In genomic region chr18:13452448-13452811, GRCh38 we compare ENCODE assay signal across 9 cellular contexts.
DNase-seq lines count a peak whose midpoint lies in the region; ATAC-seq, FAIRE-seq and TF ChIP-seq lines count a peak whose summit lies in the region.
"Had no signal": no experiment of that assay in that cellular context is flagged by ENCODE, and none has a peak within 500 bp of the region (broad histone marks: within the 10 kb centered on the region; RNA-seq: fewer than 3 reads in every experiment).

No MANE protein-coding gene starts in this region.

- peak overlapping the region in 3 of 7 donors; percentile 36 to 43 (median 41) for H3K27ac Mint-ChIP-seq in CD4-positive, alpha-beta memory T cell

- no peaks in the 10 kb centered on the region for H3K27me3 ChIP-seq in CD4-positive, alpha-beta memory T cell (ENCODE audit: insufficient read depth, low read length)

- H3K9me3 ChIP-seq in CD4-positive, alpha-beta memory T cell (ENCODE audit: control insufficient read depth in 1 of 2, low read length in 2 of 2) = no peaks in the 10 kb centered on the region

- CTCF ChIA-PET in CD4-positive, alpha-beta memory T cell (lab: Charles Lee; ENCODE audit: partially characterized antibody) = no interaction called here

- H3K4me3 Mint-ChIP-seq in CD4-positive, alpha-beta memory T cell = no peak overlapping the region

- H3K4me3 ChIP-seq in CD4-positive, alpha-beta memory T cell (ENCODE audit: low read length in 2 of 2) = no peak overlapping the region

- POLR2A ChIA-PET in CD4-positive, alpha-beta memory T cell (lab: Charles Lee; ENCODE audit: partially characterized antibody) = no interaction called here

- H3K36me3 Mint-ChIP-seq in CD4-positive, alpha-beta memory T cell = peaks cover 2 to 5% of the 10 kb centered on the region in 2 donors

- DNase-seq in H54 (ENCODE audit: insufficient read length, low spot score) (peak; percentile 78), amniotic stem cell (lab: John Stamatoyannopoulos, UW) (peak; percentile 47), left cardiac atrium (no peak), superior temporal gyrus (ENCODE audit: extremely low spot score) (peak; percentile 65), NCI-H510A (lab: John Stamatoyannopoulos, UW) (no peak), cortex of kidney (lab: John Stamatoyannopoulos, UW) (no peak)
- DNase-seq in CD4-positive, alpha-beta memory T cell = no peak
- no peak for DNase-seq in stimulated activated CD4-positive, alpha-beta T cell treated with anti-CD3 and anti-CD28 coated beads, Interleukin-2, amount 100 ng/mL, for 48 hours

- no peaks in the 10 kb centered on the region for H3K36me3 ChIP-seq in CD4-positive, alpha-beta memory T cell (ENCODE audit: insufficient read depth, low read length)

- no peaks in the 10 kb centered on the region for H3K9me3 Mint-ChIP-seq in CD4-positive, alpha-beta memory T cell

- intact Hi-C loops in left cardiac atrium (cut with DNase I) = loop anchor here in 1 of 2 donors (5.0 kb wide), 1 partner anchor 50 kb away; no protein-coding TSS in a partner anchor
- intact Hi-C loops in CD4-positive, alpha-beta memory T cell (cut with micrococcal nuclease) = no loop called here

- no peak; the same call in 1 of the 2 replicates for TF ChIP-seq POLR2A in H54 (IDR thresholded peaks at IDR 0.05; ENCODE audit: low read depth, low read length)

- no peaks in the 10 kb centered on the region for H3K27me3 Mint-ChIP-seq in CD4-positive, alpha-beta memory T cell

- peak; percentile 23 to 83 for ATAC-seq in left cardiac atrium

- peaks cover 21% of the 10 kb centered on the region for H3K4me1 ChIP-seq in CD4-positive, alpha-beta memory T cell (ENCODE audit: insufficient read depth, low read length)

- H3K4me1 Mint-ChIP-seq in CD4-positive, alpha-beta memory T cell = peaks cover 19 to 58% (median 43%) of the 10 kb centered on the region in 4 donors

- no peak overlapping the region for H3K27ac ChIP-seq in CD4-positive, alpha-beta memory T cell (ENCODE audit: low read depth, low read length)

- FAIRE-seq in H54 (lab: Jason Lieb, UNC) = peak; percentile 73
- FAIRE-seq: keratinocyte had no signal

Comparison
In these comparisons a context has a peak if more than half of its experiments do, and no peak if none do; other contexts are left out.
1. DNase-seq: peak in H54 (single experiment), amniotic stem cell (single experiment) and superior temporal gyrus (single experiment); none in left cardiac atrium (single experiment), CD4-positive, alpha-beta memory T cell (0 of 5), NCI-H510A (single experiment), cortex of kidney (single experiment) and stimulated activated CD4-positive, alpha-beta T cell treated with anti-CD3 and anti-CD28 coated beads, Interleukin-2, amount 100 ng/mL, for 48 hours (0 of 2).